In the genomic region with DNA sequence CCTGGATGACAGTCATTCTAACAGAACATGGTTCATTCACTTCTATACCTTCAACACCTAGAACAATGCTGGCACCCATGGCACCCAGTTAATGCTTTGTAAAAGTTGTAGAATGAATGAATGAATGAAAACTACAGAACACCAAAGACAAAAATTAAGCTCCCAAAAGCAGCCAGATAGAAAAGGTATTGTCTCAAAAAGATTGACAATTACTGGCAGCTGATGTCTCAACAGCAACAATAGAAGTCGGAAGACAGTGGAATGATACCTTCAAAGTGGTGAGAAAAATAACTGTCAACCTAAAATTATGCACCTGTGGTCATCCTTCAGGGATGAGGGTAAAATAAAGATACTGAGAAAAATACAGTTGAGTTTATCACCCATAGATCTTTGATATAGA, we compare ENCODE assay signal across 1 cellular context.
TF ChIP-seq lines count a peak whose summit lies in the region.

No MANE protein-coding gene starts in this region.

TF ChIP-seq in K562, 482 proteins besides CTCF, POLR2A, EP300 and RAD21 (continued from another document):
- TF ChIP-seq, protein P1, sequence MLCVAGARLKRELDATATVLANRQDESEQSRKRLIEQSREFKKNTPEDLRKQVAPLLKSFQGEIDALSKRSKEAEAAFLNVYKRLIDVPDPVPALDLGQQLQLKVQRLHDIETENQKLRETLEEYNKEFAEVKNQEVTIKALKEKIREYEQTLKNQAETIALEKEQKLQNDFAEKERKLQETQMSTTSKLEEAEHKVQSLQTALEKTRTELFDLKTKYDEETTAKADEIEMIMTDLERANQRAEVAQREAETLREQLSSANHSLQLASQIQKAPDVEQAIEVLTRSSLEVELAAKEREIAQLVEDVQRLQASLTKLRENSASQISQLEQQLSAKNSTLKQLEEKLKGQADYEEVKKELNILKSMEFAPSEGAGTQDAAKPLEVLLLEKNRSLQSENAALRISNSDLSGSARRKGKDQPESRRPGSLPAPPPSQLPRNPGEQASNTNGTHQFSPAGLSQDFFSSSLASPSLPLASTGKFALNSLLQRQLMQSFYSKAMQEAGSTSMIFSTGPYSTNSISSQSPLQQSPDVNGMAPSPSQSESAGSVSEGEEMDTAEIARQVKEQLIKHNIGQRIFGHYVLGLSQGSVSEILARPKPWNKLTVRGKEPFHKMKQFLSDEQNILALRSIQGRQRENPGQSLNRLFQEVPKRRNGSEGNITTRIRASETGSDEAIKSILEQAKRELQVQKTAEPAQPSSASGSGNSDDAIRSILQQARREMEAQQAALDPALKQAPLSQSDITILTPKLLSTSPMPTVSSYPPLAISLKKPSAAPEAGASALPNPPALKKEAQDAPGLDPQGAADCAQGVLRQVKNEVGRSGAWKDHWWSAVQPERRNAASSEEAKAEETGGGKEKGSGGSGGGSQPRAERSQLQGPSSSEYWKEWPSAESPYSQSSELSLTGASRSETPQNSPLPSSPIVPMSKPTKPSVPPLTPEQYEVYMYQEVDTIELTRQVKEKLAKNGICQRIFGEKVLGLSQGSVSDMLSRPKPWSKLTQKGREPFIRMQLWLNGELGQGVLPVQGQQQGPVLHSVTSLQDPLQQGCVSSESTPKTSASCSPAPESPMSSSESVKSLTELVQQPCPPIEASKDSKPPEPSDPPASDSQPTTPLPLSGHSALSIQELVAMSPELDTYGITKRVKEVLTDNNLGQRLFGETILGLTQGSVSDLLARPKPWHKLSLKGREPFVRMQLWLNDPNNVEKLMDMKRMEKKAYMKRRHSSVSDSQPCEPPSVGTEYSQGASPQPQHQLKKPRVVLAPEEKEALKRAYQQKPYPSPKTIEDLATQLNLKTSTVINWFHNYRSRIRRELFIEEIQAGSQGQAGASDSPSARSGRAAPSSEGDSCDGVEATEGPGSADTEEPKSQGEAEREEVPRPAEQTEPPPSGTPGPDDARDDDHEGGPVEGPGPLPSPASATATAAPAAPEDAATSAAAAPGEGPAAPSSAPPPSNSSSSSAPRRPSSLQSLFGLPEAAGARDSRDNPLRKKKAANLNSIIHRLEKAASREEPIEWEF (CRISPR knock-in tag; IDR thresholded peaks at IDR 0.05) = no peak
- TF ChIP-seq ZSCAN32 (CRISPR knock-in tag; IDR thresholded peaks at IDR 0.05) = no peak
- TF ChIP-seq, protein P2, sequence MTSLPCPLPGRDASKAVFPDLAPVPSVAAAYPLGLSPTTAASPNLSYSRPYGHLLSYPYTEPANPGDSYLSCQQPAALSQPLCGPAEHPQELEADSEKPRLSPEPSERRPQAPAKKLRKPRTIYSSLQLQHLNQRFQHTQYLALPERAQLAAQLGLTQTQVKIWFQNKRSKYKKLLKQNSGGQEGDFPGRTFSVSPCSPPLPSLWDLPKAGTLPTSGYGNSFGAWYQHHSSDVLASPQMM (CRISPR knock-in tag; IDR thresholded peaks at IDR 0.05) = no peak
- TF ChIP-seq NR2F6 (CRISPR knock-in tag; IDR thresholded peaks at IDR 0.05) = no peak
- no peak for TF ChIP-seq JUND (IDR thresholded peaks at IDR 0.05; ENCODE audit: borderline replicate concordance, low read depth, low read length)
- TF ChIP-seq JUND (tag; IDR thresholded peaks at IDR 0.05; ENCODE audit: borderline replicate concordance, low read depth, low read length) = no peak
- no peak for TF ChIP-seq ZNF830 (CRISPR knock-in tag; IDR thresholded peaks at IDR 0.05)
- TF ChIP-seq RFX7 (CRISPR knock-in tag; IDR thresholded peaks at IDR 0.05) = no peak
- peak; percentile 61 for TF ChIP-seq RBM25 (IDR thresholded peaks at IDR 0.05; ENCODE audit: low read depth, low read length, severe bottlenecking)
- TF ChIP-seq CBX5 (IDR thresholded peaks at IDR 0.05; ENCODE audit: borderline replicate concordance, low read depth) = peak; percentile 97
- no peak for TF ChIP-seq MECOM (CRISPR knock-in tag; IDR thresholded peaks at IDR 0.05)
- no peak for TF ChIP-seq TCF7 (IDR thresholded peaks at IDR 0.05; ENCODE audit: borderline replicate concordance)
- TF ChIP-seq HDAC1 (IDR thresholded peaks at IDR 0.05) = no peak
- no peak for TF ChIP-seq NR3C1 (CRISPR knock-in tag; IDR thresholded peaks at IDR 0.05)
- TF ChIP-seq TEAD4 (IDR thresholded peaks at IDR 0.05; ENCODE audit: low read length) = 0 out of 2 replicates have a peak, but pooled peaks have one; percentile 13
- TF ChIP-seq TEAD4 (CRISPR knock-in tag; IDR thresholded peaks at IDR 0.05; ENCODE audit: borderline replicate concordance) = no peak
- TF ChIP-seq RB1 (IDR thresholded peaks at IDR 0.05; ENCODE audit: low read depth) = no peak
- TF ChIP-seq, protein P3, sequence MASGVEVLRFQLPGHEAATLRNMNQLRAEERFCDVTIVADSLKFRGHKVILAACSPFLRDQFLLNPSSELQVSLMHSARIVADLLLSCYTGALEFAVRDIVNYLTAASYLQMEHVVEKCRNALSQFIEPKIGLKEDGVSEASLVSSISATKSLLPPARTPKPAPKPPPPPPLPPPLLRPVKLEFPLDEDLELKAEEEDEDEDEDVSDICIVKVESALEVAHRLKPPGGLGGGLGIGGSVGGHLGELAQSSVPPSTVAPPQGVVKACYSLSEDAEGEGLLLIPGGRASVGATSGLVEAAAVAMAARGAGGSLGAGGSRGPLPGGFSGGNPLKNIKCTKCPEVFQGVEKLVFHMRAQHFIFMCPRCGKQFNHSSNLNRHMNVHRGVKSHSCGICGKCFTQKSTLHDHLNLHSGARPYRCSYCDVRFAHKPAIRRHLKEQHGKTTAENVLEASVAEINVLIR (CRISPR knock-in tag; IDR thresholded peaks at IDR 0.05) = no peak
- TF ChIP-seq EP400 (IDR thresholded peaks at IDR 0.05) = no peak
- TF ChIP-seq ZNF79 (CRISPR knock-in tag; IDR thresholded peaks at IDR 0.05; ENCODE audit: low read depth) = no peak
- no peak for TF ChIP-seq MED1 (CRISPR knock-in tag; IDR thresholded peaks at IDR 0.05; ENCODE audit: borderline replicate concordance)
- TF ChIP-seq HDAC8 (tag; IDR thresholded peaks at IDR 0.05) = no peak
- TF ChIP-seq, protein P4, sequence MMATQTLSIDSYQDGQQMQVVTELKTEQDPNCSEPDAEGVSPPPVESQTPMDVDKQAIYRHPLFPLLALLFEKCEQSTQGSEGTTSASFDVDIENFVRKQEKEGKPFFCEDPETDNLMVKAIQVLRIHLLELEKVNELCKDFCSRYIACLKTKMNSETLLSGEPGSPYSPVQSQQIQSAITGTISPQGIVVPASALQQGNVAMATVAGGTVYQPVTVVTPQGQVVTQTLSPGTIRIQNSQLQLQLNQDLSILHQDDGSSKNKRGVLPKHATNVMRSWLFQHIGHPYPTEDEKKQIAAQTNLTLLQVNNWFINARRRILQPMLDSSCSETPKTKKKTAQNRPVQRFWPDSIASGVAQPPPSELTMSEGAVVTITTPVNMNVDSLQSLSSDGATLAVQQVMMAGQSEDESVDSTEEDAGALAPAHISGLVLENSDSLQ (IDR thresholded peaks at IDR 0.05) = peak; percentile 60
- no peak for TF ChIP-seq NCOA6 (IDR thresholded peaks at IDR 0.05)
- TF ChIP-seq, protein P5, sequence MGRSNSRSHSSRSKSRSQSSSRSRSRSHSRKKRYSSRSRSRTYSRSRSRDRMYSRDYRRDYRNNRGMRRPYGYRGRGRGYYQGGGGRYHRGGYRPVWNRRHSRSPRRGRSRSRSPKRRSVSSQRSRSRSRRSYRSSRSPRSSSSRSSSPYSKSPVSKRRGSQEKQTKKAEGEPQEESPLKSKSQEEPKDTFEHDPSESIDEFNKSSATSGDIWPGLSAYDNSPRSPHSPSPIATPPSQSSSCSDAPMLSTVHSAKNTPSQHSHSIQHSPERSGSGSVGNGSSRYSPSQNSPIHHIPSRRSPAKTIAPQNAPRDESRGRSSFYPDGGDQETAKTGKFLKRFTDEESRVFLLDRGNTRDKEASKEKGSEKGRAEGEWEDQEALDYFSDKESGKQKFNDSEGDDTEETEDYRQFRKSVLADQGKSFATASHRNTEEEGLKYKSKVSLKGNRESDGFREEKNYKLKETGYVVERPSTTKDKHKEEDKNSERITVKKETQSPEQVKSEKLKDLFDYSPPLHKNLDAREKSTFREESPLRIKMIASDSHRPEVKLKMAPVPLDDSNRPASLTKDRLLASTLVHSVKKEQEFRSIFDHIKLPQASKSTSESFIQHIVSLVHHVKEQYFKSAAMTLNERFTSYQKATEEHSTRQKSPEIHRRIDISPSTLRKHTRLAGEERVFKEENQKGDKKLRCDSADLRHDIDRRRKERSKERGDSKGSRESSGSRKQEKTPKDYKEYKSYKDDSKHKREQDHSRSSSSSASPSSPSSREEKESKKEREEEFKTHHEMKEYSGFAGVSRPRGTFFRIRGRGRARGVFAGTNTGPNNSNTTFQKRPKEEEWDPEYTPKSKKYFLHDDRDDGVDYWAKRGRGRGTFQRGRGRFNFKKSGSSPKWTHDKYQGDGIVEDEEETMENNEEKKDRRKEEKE (IDR thresholded peaks at IDR 0.05; ENCODE audit: borderline replicate concordance in 1 of 2, control insufficient read depth in 1 of 2, low read depth in 2 of 2, low read length in 1 of 2) = peak in 1 of 2 experiments; percentile 71; a peak in 1 of 4 replicates
- TF ChIP-seq NBN (IDR thresholded peaks at IDR 0.05; ENCODE audit: low read depth) = no peak
- TF ChIP-seq TARDBP (IDR thresholded peaks at IDR 0.05) = no peak
- no peak for TF ChIP-seq SMARCC2 (IDR thresholded peaks at IDR 0.05; ENCODE audit: low read depth)
- no peak for TF ChIP-seq FOXA1 (IDR thresholded peaks at IDR 0.05; ENCODE audit: borderline replicate concordance)
- no peak for TF ChIP-seq DNMT1 (IDR thresholded peaks at IDR 0.05)
- TF ChIP-seq, protein P6, sequence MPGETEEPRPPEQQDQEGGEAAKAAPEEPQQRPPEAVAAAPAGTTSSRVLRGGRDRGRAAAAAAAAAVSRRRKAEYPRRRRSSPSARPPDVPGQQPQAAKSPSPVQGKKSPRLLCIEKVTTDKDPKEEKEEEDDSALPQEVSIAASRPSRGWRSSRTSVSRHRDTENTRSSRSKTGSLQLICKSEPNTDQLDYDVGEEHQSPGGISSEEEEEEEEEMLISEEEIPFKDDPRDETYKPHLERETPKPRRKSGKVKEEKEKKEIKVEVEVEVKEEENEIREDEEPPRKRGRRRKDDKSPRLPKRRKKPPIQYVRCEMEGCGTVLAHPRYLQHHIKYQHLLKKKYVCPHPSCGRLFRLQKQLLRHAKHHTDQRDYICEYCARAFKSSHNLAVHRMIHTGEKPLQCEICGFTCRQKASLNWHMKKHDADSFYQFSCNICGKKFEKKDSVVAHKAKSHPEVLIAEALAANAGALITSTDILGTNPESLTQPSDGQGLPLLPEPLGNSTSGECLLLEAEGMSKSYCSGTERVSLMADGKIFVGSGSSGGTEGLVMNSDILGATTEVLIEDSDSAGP (CRISPR knock-in tag; IDR thresholded peaks at IDR 0.05) = no peak
- no peak for TF ChIP-seq SMAD4 (CRISPR knock-in tag; conservative IDR thresholded peaks at IDR 0.05)
- no peak for TF ChIP-seq ETV6 (IDR thresholded peaks at IDR 0.05; ENCODE audit: borderline replicate concordance in 1 of 2, low read depth in 2 of 2, low read length in 1 of 2)
- TF ChIP-seq ETV6 (CRISPR knock-in tag; IDR thresholded peaks at IDR 0.05; ENCODE audit: borderline replicate concordance) = no peak
- TF ChIP-seq, protein P7, sequence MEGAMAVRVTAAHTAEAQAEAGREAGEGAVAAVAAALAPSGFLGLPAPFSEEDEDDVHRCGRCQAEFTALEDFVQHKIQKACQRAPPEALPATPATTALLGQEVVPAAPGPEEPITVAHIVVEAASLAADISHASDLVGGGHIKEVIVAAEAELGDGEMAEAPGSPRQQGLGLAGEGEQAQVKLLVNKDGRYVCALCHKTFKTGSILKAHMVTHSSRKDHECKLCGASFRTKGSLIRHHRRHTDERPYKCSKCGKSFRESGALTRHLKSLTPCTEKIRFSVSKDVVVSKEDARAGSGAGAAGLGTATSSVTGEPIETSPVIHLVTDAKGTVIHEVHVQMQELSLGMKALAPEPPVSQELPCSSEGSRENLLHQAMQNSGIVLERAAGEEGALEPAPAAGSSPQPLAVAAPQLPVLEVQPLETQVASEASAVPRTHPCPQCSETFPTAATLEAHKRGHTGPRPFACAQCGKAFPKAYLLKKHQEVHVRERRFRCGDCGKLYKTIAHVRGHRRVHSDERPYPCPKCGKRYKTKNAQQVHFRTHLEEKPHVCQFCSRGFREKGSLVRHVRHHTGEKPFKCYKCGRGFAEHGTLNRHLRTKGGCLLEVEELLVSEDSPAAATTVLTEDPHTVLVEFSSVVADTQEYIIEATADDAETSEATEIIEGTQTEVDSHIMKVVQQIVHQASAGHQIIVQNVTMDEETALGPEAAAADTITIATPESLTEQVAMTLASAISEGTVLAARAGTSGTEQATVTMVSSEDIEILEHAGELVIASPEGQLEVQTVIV (CRISPR knock-in tag; IDR thresholded peaks at IDR 0.05; ENCODE audit: borderline replicate concordance) = no peak
- no peak for TF ChIP-seq ZNF224 (CRISPR knock-in tag; IDR thresholded peaks at IDR 0.05)
- TF ChIP-seq GTF2A2 (tag; IDR thresholded peaks at IDR 0.05) = no peak
- TF ChIP-seq ZNF444 (CRISPR knock-in tag; IDR thresholded peaks at IDR 0.05) = no peak
- no peak for TF ChIP-seq ZNF384 (IDR thresholded peaks at IDR 0.05; ENCODE audit: low read depth, low read length)
